1 cellular context compared by ENCODE assay signal in the genomic region with DNA sequence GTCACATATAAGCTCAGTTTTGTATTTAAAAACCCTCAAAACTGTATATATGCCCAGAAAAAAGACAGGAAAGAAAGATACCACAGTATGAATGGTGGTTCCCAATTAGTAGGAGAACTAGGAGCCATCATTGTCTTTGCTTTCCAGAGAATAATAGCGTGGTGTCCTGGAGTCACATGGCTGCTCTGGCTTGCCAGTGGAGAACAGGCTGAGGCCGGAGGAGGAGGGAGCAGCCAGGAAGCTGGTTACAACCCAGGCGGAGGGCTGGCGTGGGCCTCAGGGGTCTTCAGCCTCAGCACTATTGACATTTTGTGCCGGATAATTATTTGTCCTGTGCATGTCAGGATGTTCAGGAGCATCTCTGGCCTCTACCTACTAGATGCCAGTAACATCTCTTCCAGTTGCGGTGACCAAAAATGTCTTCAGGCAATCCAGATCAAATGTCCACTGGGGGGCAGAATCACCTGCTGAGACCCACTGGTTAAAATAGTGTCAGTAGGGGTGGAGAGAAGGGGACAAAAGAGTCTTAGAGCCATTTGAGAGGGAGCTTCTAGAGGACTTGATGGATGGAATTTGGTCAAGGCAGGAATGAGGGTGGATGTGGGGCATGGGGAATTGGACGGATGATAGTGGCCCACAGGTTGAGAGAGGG.
TF ChIP-seq lines count a peak whose summit lies in the region.

No MANE protein-coding gene starts in this region.

TF ChIP-seq in IMR-90, 13 proteins besides CTCF, POLR2A, EP300 and RAD21 (continued from another document):
- TF ChIP-seq, protein P1, sequence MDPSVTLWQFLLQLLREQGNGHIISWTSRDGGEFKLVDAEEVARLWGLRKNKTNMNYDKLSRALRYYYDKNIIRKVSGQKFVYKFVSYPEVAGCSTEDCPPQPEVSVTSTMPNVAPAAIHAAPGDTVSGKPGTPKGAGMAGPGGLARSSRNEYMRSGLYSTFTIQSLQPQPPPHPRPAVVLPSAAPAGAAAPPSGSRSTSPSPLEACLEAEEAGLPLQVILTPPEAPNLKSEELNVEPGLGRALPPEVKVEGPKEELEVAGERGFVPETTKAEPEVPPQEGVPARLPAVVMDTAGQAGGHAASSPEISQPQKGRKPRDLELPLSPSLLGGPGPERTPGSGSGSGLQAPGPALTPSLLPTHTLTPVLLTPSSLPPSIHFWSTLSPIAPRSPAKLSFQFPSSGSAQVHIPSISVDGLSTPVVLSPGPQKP (IDR thresholded peaks at IDR 0.05; ENCODE audit: borderline replicate concordance, low read depth, low read length): no peak
- TF ChIP-seq BHLHE40 (IDR thresholded peaks at IDR 0.05; ENCODE audit: low read depth, low read length) (no peak), NFE2L2 (IDR thresholded peaks at IDR 0.05; ENCODE audit: low read depth, low read length) (no peak), RFX5 (IDR thresholded peaks at IDR 0.05; ENCODE audit: low read depth, low read length) (no peak)
- TF ChIP-seq, protein P2, sequence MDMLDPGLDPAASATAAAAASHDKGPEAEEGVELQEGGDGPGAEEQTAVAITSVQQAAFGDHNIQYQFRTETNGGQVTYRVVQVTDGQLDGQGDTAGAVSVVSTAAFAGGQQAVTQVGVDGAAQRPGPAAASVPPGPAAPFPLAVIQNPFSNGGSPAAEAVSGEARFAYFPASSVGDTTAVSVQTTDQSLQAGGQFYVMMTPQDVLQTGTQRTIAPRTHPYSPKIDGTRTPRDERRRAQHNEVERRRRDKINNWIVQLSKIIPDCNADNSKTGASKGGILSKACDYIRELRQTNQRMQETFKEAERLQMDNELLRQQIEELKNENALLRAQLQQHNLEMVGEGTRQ (IDR thresholded peaks at IDR 0.05; ENCODE audit: low read depth, low read length): no peak
